Comparison of ENCODE assay signal across 8 cellular contexts in genomic region chr2:208254871-208255556, GRCh38. TPM values are rescaled to one million over a fixed set of nuclear protein-coding genes. Genes with fewer than 3 reads are reported as not detected.
DNase-seq lines count a peak whose midpoint lies in the region; ATAC-seq and TF ChIP-seq lines count a peak whose summit lies in the region.

TSS of gene IDH1 (minus strand) at chr2:208255071. CDS start at chr2:208251551, 3,520 bp downstream.

- no peaks in the 10 kb centered on the region for H3K27me3 ChIP-seq in liver (ENCODE audit: control insufficient read depth in 4 of 4, insufficient read depth in 4 of 4, low read length in 3 of 4)

- H3K36me3 ChIP-seq in liver (ENCODE audit: control insufficient read depth in 4 of 4, insufficient read depth in 3 of 4, low read depth in 1 of 4, low read length in 3 of 4) = peaks cover 0 to 3% (median under 1%) of the 10 kb centered on the region in 4 donors

- ATAC-seq in GM19324 (IDR thresholded peaks at IDR 0.05; ENCODE audit: low FRiP score, unreplicated experiment) (peak; percentile 82), HG03469 (IDR thresholded peaks at IDR 0.05; ENCODE audit: unreplicated experiment) (peak; percentile 66)

- TF ChIP-seq CTCF in C4-2B (conservative IDR thresholded peaks at IDR 0.05) = peak; percentile 70
- TF ChIP-seq CTCF in liver (IDR thresholded peaks at IDR 0.05; ENCODE audit: low read depth, low read length, missing input control) = peak; percentile 62

- peak within 1 kb of the TSS; percentile 65 to 85 for H3K9ac ChIP-seq in liver (ENCODE audit: low read depth in 1 of 2, low read length in 2 of 2)

- H3K27ac ChIP-seq in C4-2B (peak within 1 kb of the TSS; percentile 93), liver (ENCODE audit: low read depth in 1 of 2, low read length in 2 of 2) (peak within 1 kb of the TSS; percentile 86)

- H3K4me1 ChIP-seq in liver (ENCODE audit: control insufficient read depth in 4 of 4, insufficient read depth in 4 of 4, low read length in 3 of 4) = peaks cover 2 to 49% (median 41%) of the 10 kb centered on the region in 4 donors

- H3K9me3 ChIP-seq in liver (ENCODE audit: control insufficient read depth in 4 of 4, low read length in 3 of 4) = no peaks in the 10 kb centered on the region

- H3K4me3 ChIP-seq in liver (ENCODE audit: low read depth in 1 of 3, low read length in 3 of 3) = peak within 1 kb of the TSS; percentile 80 to 93 (median 82)

- peak; percentile 85 for TF ChIP-seq RAD21 in liver (IDR thresholded peaks at IDR 0.05)

- WGBS in liver = under 1% methylated on average over 48 of the region's 48 CpGs

- DNase-seq in NCI-H69 (lab: John Stamatoyannopoulos, UW) (peak; percentile 93), dedifferentiated amniotic fluid mesenchymal stem cell (ENCODE audit: extremely low spot score) (peak; percentile 93)
- peak; percentile 95 for DNase-seq in activated CD4-positive, alpha-beta T cell treated with anti-CD3 and anti-CD28 coated beads, Interleukin-2, amount 50 U/mL, for 1 hour
- DNase-seq in stimulated activated CD4-positive, alpha-beta T cell treated with anti-CD3 and anti-CD28 coated beads, Interleukin-4, amount 100 ng/mL, for 24 hours = peak; percentile 96

TF ChIP-seq in liver, 16 proteins besides CTCF, POLR2A, EP300 and RAD21:
- TF ChIP-seq JUND (IDR thresholded peaks at IDR 0.05) = no peak
- TF ChIP-seq HNF4A (conservative IDR thresholded peaks at IDR 0.05) = peak; percentile 54 to 59
- TF ChIP-seq GABPA (IDR thresholded peaks at IDR 0.05 in 1 of 2, conservative IDR thresholded peaks at IDR 0.05 in 1 of 2) = peak in 1 of 2 donors; percentile 54
- TF ChIP-seq, protein P1, sequence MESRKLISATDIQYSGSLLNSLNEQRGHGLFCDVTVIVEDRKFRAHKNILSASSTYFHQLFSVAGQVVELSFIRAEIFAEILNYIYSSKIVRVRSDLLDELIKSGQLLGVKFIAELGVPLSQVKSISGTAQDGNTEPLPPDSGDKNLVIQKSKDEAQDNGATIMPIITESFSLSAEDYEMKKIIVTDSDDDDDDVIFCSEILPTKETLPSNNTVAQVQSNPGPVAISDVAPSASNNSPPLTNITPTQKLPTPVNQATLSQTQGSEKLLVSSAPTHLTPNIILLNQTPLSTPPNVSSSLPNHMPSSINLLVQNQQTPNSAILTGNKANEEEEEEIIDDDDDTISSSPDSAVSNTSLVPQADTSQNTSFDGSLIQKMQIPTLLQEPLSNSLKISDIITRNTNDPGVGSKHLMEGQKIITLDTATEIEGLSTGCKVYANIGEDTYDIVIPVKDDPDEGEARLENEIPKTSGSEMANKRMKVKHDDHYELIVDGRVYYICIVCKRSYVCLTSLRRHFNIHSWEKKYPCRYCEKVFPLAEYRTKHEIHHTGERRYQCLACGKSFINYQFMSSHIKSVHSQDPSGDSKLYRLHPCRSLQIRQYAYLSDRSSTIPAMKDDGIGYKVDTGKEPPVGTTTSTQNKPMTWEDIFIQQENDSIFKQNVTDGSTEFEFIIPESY (IDR thresholded peaks at IDR 0.05) = peak; percentile 57
- TF ChIP-seq EGR1 (IDR thresholded peaks at IDR 0.05; ENCODE audit: low read depth in 2 of 2) = peak in 1 of 2 donors; percentile 32
- TF ChIP-seq SP1 (IDR thresholded peaks at IDR 0.05) = peak; percentile 80
- TF ChIP-seq MAX (IDR thresholded peaks at IDR 0.05) = peak; percentile 26
- peak; percentile 32 for TF ChIP-seq FOXA1 (IDR thresholded peaks at IDR 0.05)
- TF ChIP-seq NR2F2 (IDR thresholded peaks at IDR 0.05) = no peak
- peak; percentile 97 for TF ChIP-seq YY1 (IDR thresholded peaks at IDR 0.05)
- peak; percentile 79 for TF ChIP-seq TAF1 (conservative IDR thresholded peaks at IDR 0.05)
- TF ChIP-seq HNF4G (IDR thresholded peaks at IDR 0.05) = peak; percentile 13
- no peak for TF ChIP-seq ATF3 (IDR thresholded peaks at IDR 0.05)
- TF ChIP-seq REST (IDR thresholded peaks at IDR 0.05) = peak; percentile 71
- TF ChIP-seq FOXA2 (IDR thresholded peaks at IDR 0.05) = no peak
- TF ChIP-seq RXRA (IDR thresholded peaks at IDR 0.05) = peak; percentile 66 to 67

RNA-seq across cellular contexts. Expression of gene IDH1, which starts in this region (rescaled TPM):
- 100 to 1,000 TPM; 144 to 188 TPM for total RNA-seq in liver
- polyA plus RNA-seq in liver = 100 to 1,000 TPM; 134 to 140 TPM

Comparison
In these comparisons a context has a peak if more than half of its experiments do, and no peak if none do; other contexts are left out.
1. Peak in every context shown above with its lines: DNase-seq, ATAC-seq, H3K4me3 ChIP-seq and H3K27ac ChIP-seq.